In genomic region chr1:56547977-56548376, GRCh38 we compare ENCODE assay signal across 17 cellular contexts. TPM values are rescaled to one million over a fixed set of nuclear protein-coding genes. Genes with fewer than 3 reads are reported as not detected.
DNase-seq lines count a peak whose midpoint lies in the region; ATAC-seq, FAIRE-seq and TF ChIP-seq lines count a peak whose summit lies in the region.
"Had no signal": no experiment of that assay in that cellular context is flagged by ENCODE, and none has a peak within 500 bp of the region (broad histone marks: within the 10 kb centered on the region; RNA-seq: fewer than 3 reads in every experiment).

No MANE protein-coding gene starts in this region.

- peaks cover 20 to 50% (median 47%) of the 10 kb centered on the region in 4 experiments; a peak in 6 of 7 replicates for H3K4me1 ChIP-seq in H1 (replicated peaks in 1 of 4; ENCODE audit: control insufficient read depth in 3 of 4, insufficient read depth in 4 of 4, low read length in 3 of 4)
- peaks cover 0 to 95% (median 44%) of the 10 kb centered on the region in 4 donors for H3K4me1 ChIP-seq in right lobe of liver
- peaks cover 0 to 23% (median 5%) of the 10 kb centered on the region in 4 donors for H3K4me1 ChIP-seq in transverse colon

- H4K8ac ChIP-seq in H1 (ENCODE audit: extremely low read depth, insufficient read depth, low read length), result no peak overlapping the region

- no peak overlapping the region for H3K4me2 ChIP-seq in H1 (ENCODE audit: insufficient read depth in 1 of 2, low read depth in 2 of 2, low read length in 2 of 2)
- H3K4me2 ChIP-seq: SK-N-SH had no signal

- no peaks in the 10 kb centered on the region for H3K9me3 Mint-ChIP-seq in activated CD4-positive, alpha-beta memory T cell treated with anti-CD3 and anti-CD28 coated beads for 36 hours
- H3K9me3 Mint-ChIP-seq: natural killer cell; stimulated activated naive CD8-positive, alpha-beta T cell treated with anti-CD3 and anti-CD28 coated beads, Interleukin-15, Interleukin-2, amounts not matched to agents 100 ng/mL and 50 ng/mL, for 24 hours had no signal

- DNase-seq in NCI-H748 (lab: John Stamatoyannopoulos, UW; ENCODE audit: unreplicated experiment) (peak; percentile 13), NCI-H748 treated with DMSO at 0.1 percent for 48 hours (lab: John Stamatoyannopoulos, UW) (no peak), H1 (ENCODE audit: low read depth in 1 of 2, low spot score in 2 of 2) (no peak), right lobe of liver (peak; percentile 87 to 97 (median 93)), transverse colon (peak; percentile 33), NCI-H446 (lab: John Stamatoyannopoulos, UW) (no peak)
- no peak for DNase-seq in stimulated activated CD8-positive, alpha-beta memory T cell treated with anti-CD3 and anti-CD28 coated beads, Interleukin-4, amount 100 ng/mL, for 48 hours
- DNase-seq in activated CD4-positive, alpha-beta memory T cell treated with anti-CD3 and anti-CD28 coated beads for 36 hours, result no peak
- DNase-seq: activated naive CD4-positive, alpha-beta T cell treated with Interleukin-2 at 50 U/mL for 16 hours; glutamatergic neuron; MM.1S; natural killer cell; NCI-H2107; SK-N-SH had no signal

- H3K4me3 ChIP-seq in H1 (ENCODE audit: extremely low read depth in 1 of 4, insufficient read depth in 2 of 4, low read depth in 3 of 4, low read length in 4 of 4) (no peak overlapping the region; a peak in 1 of 8 replicates), right lobe of liver (no peak overlapping the region), transverse colon (no peak overlapping the region)
- H3K4me3 ChIP-seq: cardiac muscle cell had no signal

- H3K23me2 ChIP-seq in H1 (ENCODE audit: low read depth, low read length), result no peaks in the 10 kb centered on the region

- no peak overlapping the region for H3K4me3 Mint-ChIP-seq in activated CD4-positive, alpha-beta memory T cell treated with anti-CD3 and anti-CD28 coated beads for 36 hours
- H3K4me3 Mint-ChIP-seq: natural killer cell; stimulated activated naive CD8-positive, alpha-beta T cell treated with anti-CD3 and anti-CD28 coated beads, Interleukin-15, Interleukin-2, amounts not matched to agents 100 ng/mL and 50 ng/mL, for 24 hours had no signal

- H3K27me3 ChIP-seq in H1 (replicated peaks in 1 of 4; ENCODE audit: control insufficient read depth in 3 of 4, extremely low read depth in 1 of 4, insufficient read depth in 3 of 4, low read length in 3 of 4) (no peaks in the 10 kb centered on the region), right lobe of liver (no peaks in the 10 kb centered on the region), transverse colon (no peaks in the 10 kb centered on the region)
- H3K27me3 ChIP-seq: cardiac muscle cell had no signal

- TF ChIP-seq EP300 in H1 (IDR thresholded peaks at IDR 0.05; ENCODE audit: borderline replicate concordance in 1 of 2, low read depth in 2 of 2, low read length in 2 of 2) (no peak), transverse colon (IDR thresholded peaks at IDR 0.05; ENCODE audit: low read depth) (no peak)

- no peak overlapping the region for H3K27ac ChIP-seq in H1 (ENCODE audit: low read depth, low read length)
- H3K27ac ChIP-seq in right lobe of liver, result peak overlapping the region; percentile 45 to 82 (median 70)
- H3K27ac ChIP-seq in transverse colon, result no peak overlapping the region
- H3K27ac ChIP-seq: cardiac muscle cell had no signal

- TF ChIP-seq POLR2A in H1 (IDR thresholded peaks at IDR 0.05; ENCODE audit: control extremely low read depth in 1 of 2, low read depth in 2 of 2, low read length in 2 of 2) (no peak), right lobe of liver (IDR thresholded peaks at IDR 0.05) (no peak), transverse colon (IDR thresholded peaks at IDR 0.05) (no peak)

- intact Hi-C loops in right lobe of liver (cut with DNase I) (no loop called here), transverse colon (cut with DNase I; ENCODE audit: low total_unique reads) (no loop called here)
- intact Hi-C loops in activated CD4-positive, alpha-beta memory T cell treated with anti-CD3 and anti-CD28 coated beads for 36 hours (cut with micrococcal nuclease), result no loop called here

- peaks cover 0 to 3% of the 10 kb centered on the region in 2 experiments for H4K20me1 ChIP-seq in H1 (replicated peaks in 1 of 2; ENCODE audit: control insufficient read depth in 1 of 2, insufficient read depth in 2 of 2, low read length in 2 of 2)

- no peak for TF ChIP-seq RAD21 in H1 (IDR thresholded peaks at IDR 0.05 in 1 of 2, conservative IDR thresholded peaks at IDR 0.05 in 1 of 2; ENCODE audit: low read depth in 2 of 2, low read length in 2 of 2)

- WGBS in H1 (ENCODE audit: extremely low coverage in 1 of 2, insufficient coverage in 1 of 2, insufficient read length in 1 of 2, insufficient replicate concordance in 2 of 2, low coverage in 1 of 2, low lambda C conversion rate in 2 of 2, missing lambda C conversion rate in 1 of 2), 2 experiments, result 90% methylated on average over 2 of the region's 2 CpGs; no CpG with 5 or more reads in 1 of the 2 experiments
- 26% methylated on average over 2 of the region's 2 CpGs for WGBS in right lobe of liver (ENCODE audit: insufficient coverage, low coverage, low lambda C conversion rate, missing lambda C conversion rate)
- 36% methylated on average over 2 of the region's 2 CpGs; no CpG with 5 or more reads in 1 of the 2 donors for WGBS in transverse colon (ENCODE audit: low coverage in 1 of 2), 2 donors

- peak overlapping the region; percentile 33; the same call in 1 of the 2 replicates for H3K18ac ChIP-seq in H1 (ENCODE audit: extremely low read depth, low read length)

- in situ Hi-C loops in transverse colon (cut with MboI; ENCODE audit: low pct_ligation_motif_present in 1 of 4, low pct_unique_long_range_greater_than_20kb in 1 of 4, low sequenced_read_pairs in 3 of 4), result no loop called here

- no peak overlapping the region for H3K14ac ChIP-seq in H1 (ENCODE audit: insufficient read length)

- FAIRE-seq in H1 (lab: Jason Lieb, UNC), result no peak
- FAIRE-seq: A204.1 had no signal

- no peak overlapping the region for H2AK5ac ChIP-seq in H1 (ENCODE audit: low read depth, low read length)

- H3K36me3 Mint-ChIP-seq in activated CD4-positive, alpha-beta memory T cell treated with anti-CD3 and anti-CD28 coated beads for 36 hours, result no peaks in the 10 kb centered on the region
- H3K36me3 Mint-ChIP-seq: natural killer cell had no signal

- no peak overlapping the region for H3K23ac ChIP-seq in H1 (ENCODE audit: insufficient read length)

- no peak overlapping the region for H3K4ac ChIP-seq in H1 (replicated peaks; ENCODE audit: insufficient read length, low read depth, low read length)

- no peak overlapping the region for H4K5ac ChIP-seq in H1 (ENCODE audit: insufficient read length, low read depth, low read length)

- H2BK12ac ChIP-seq in H1 (ENCODE audit: low read depth, low read length), result peak overlapping the region; percentile 31; the same call in 1 of the 2 replicates

- no peaks in the 10 kb centered on the region for H3K4me1 Mint-ChIP-seq in activated CD4-positive, alpha-beta memory T cell treated with anti-CD3 and anti-CD28 coated beads for 36 hours (ENCODE audit: low read depth)
- H3K4me1 Mint-ChIP-seq: natural killer cell had no signal

- POLR2A ChIA-PET in H1 (lab: Charles Lee; ENCODE audit: partially characterized antibody), result interaction anchor here (0.9 to 3.7 kb wide), 7 partner anchors 9 to 29 kb away, joined by 3 to 21 read pairs (median 4); no protein-coding TSS in a partner anchor
- POLR2A ChIA-PET in activated CD4-positive, alpha-beta memory T cell treated with anti-CD3 and anti-CD28 coated beads for 36 hours (lab: Charles Lee), result no interaction called here

- H2BK120ac ChIP-seq in H1 (replicated peaks; ENCODE audit: low read depth, low read length), result no peak overlapping the region

- H3K36me3 ChIP-seq in H1 (ENCODE audit: control insufficient read depth in 2 of 4, insufficient read depth in 4 of 4, low read length in 3 of 4) (peaks cover 0 to 3% (median 0%) of the 10 kb centered on the region in 4 experiments; a peak in 1 of 8 replicates), right lobe of liver (no peaks in the 10 kb centered on the region), transverse colon (no peaks in the 10 kb centered on the region)
- H3K36me3 ChIP-seq: cardiac muscle cell had no signal

- peaks cover 4% of the 10 kb centered on the region; the same call in 1 of the 2 replicates for H3K79me1 ChIP-seq in H1 (ENCODE audit: low read depth, low read length)

- TF ChIP-seq CTCF in H1 (IDR thresholded peaks at IDR 0.05; ENCODE audit: control extremely low read depth in 1 of 3, insufficient read depth in 1 of 3, low read depth in 1 of 3, low read length in 3 of 3) (no peak), right lobe of liver (IDR thresholded peaks at IDR 0.05) (no peak), transverse colon (IDR thresholded peaks at IDR 0.05) (no peak)

- H2BK15ac ChIP-seq in H1 (ENCODE audit: low read length), result peak overlapping the region; percentile 10; the same call in 1 of the 2 replicates

- no peak overlapping the region for H3K9ac ChIP-seq in H1 (replicated peaks in 1 of 4; ENCODE audit: extremely low read depth in 1 of 4, low read depth in 3 of 4, low read length in 3 of 4)
- H3K9ac ChIP-seq: SK-N-SH had no signal

- H2BK5ac ChIP-seq in H1 (ENCODE audit: low read depth, low read length), result no peak overlapping the region

- H3K9me3 ChIP-seq in H1 (ENCODE audit: insufficient read depth in 2 of 2, low read depth in 1 of 2, low read length in 1 of 2), result no peaks in the 10 kb centered on the region
- no peaks in the 10 kb centered on the region for H3K9me3 ChIP-seq in right lobe of liver
- no peaks in the 10 kb centered on the region for H3K9me3 ChIP-seq in transverse colon
- H3K9me3 ChIP-seq: SK-N-SH had no signal

- no peak overlapping the region for H2BK20ac ChIP-seq in H1 (ENCODE audit: low read length)

- no peak overlapping the region for H4K91ac ChIP-seq in H1 (replicated peaks; ENCODE audit: insufficient read length, low read length)

- CTCF ChIA-PET in H1 (lab: Charles Lee; ENCODE audit: partially characterized antibody), result interaction anchor here (1.0 to 1.5 kb wide), 3 partner anchors 13 to 99 kb away, joined by 3 to 4 read pairs (median 3); no protein-coding TSS in a partner anchor
- CTCF ChIA-PET in activated CD4-positive, alpha-beta memory T cell treated with anti-CD3 and anti-CD28 coated beads for 36 hours (lab: Charles Lee), result no interaction called here

- H3K27ac Mint-ChIP-seq in activated CD4-positive, alpha-beta memory T cell treated with anti-CD3 and anti-CD28 coated beads for 36 hours, result no peak overlapping the region
- H3K27ac Mint-ChIP-seq: natural killer cell; stimulated activated naive CD8-positive, alpha-beta T cell treated with anti-CD3 and anti-CD28 coated beads, Interleukin-15, Interleukin-2, amounts not matched to agents 100 ng/mL and 50 ng/mL, for 24 hours had no signal

- no peak overlapping the region for H2AFZ ChIP-seq in H1 (ENCODE audit: low read length)

- no peak overlapping the region for H3K56ac ChIP-seq in H1 (replicated peaks; ENCODE audit: insufficient read length, low read depth, low read length)

- peak; percentile 71 to 79 (median 77) for ATAC-seq in right lobe of liver
- ATAC-seq: natural killer cell had no signal

- peaks cover 18 to 84% of the 10 kb centered on the region in 2 experiments for H3K79me2 ChIP-seq in H1 (ENCODE audit: control insufficient read depth in 1 of 2, insufficient read depth in 2 of 2, low read length in 2 of 2)

- no peaks in the 10 kb centered on the region for H3K27me3 Mint-ChIP-seq in activated CD4-positive, alpha-beta memory T cell treated with anti-CD3 and anti-CD28 coated beads for 36 hours
- H3K27me3 Mint-ChIP-seq: stimulated activated naive CD8-positive, alpha-beta T cell treated with anti-CD3 and anti-CD28 coated beads, Interleukin-15, Interleukin-2, amounts not matched to agents 100 ng/mL and 50 ng/mL, for 24 hours had no signal

RNA-seq across cellular contexts. Expression of gene PLPP3, which starts 31.4 kb away (rescaled TPM):
- total RNA-seq in H1 (2021; fragmentation: NEBNext Ultra II Directional; extraction: Animal tissue kit (Norgen Biotek cat#: 25700)), result 30.6 and 33.2 TPM in 2 replicates
- polyA plus RNA-seq in H1 (2011; rRNA removed), result 40.4 and 42.0 TPM in 2 replicates
- 38.1 TPM for polyA plus RNA-seq in H1 (2011; cell fraction: cytosol; rRNA removed)
- 53.1 TPM for polyA plus RNA-seq in H1 (2011; cell fraction: nucleus; rRNA removed)
- polyA plus RNA-seq in H1 (2012, experiment 1 of 2), result 25.9 to 27.9 TPM (median 26.2 TPM) in 4 replicates
- polyA plus RNA-seq in H1 (2012, experiment 2 of 2), result 7.0 TPM
- polyA plus RNA-seq in H1 (2013, experiment 1 of 2), result 66.2 TPM
- 62.3 TPM for polyA plus RNA-seq in H1 (2013, experiment 2 of 2)
- polyA minus RNA-seq in H1 (2011; rRNA and poly(A)+ RNA removed), result 55.8 and 62.3 TPM in 2 replicates
- 33.3 TPM for polyA minus RNA-seq in H1 (2011; cell fraction: cytosol; rRNA and poly(A)+ RNA removed)
- 80.3 TPM for polyA minus RNA-seq in H1 (2011; cell fraction: nucleus; rRNA and poly(A)+ RNA removed)
- total RNA-seq in right lobe of liver, result 100 to 1,000 TPM in 1 of 6 experiments, 10 to 100 TPM in 5; 47.8 to 118 (median 65.8) TPM
- total RNA-seq in transverse colon, result 10 to 100 TPM; 51.2 to 75.1 (median 63.3) TPM
- not detected for total RNA-seq in activated CD4-positive, alpha-beta memory T cell treated with anti-CD3 and anti-CD28 coated beads for 36 hours

Comparison
In these comparisons a context has a peak if more than half of its experiments do, and no peak if none do; other contexts are left out.
1. DNase-seq: peak in NCI-H748 (single experiment), right lobe of liver (3 of 3) and transverse colon (single experiment); none in NCI-H748 treated with DMSO at 0.1 percent for 48 hours (single experiment), H1 (0 of 2), stimulated activated CD8-positive, alpha-beta memory T cell treated with anti-CD3 and anti-CD28 coated beads, Interleukin-4, amount 100 ng/mL, for 48 hours (single experiment), activated CD4-positive, alpha-beta memory T cell treated with anti-CD3 and anti-CD28 coated beads for 36 hours (single experiment) and NCI-H446 (0 of 2).
2. H3K27ac ChIP-seq: peak in right lobe of liver (3 of 3); none in H1 (single experiment) and transverse colon (0 of 4).
3. RNA of gene PLPP3, which starts 31.4 kb away (total RNA-seq): 51.2 to 75.1 TPM in transverse colon, 47.8 to 118 TPM in right lobe of liver and 30.6 to 33.2 TPM in H1; not detected in activated CD4-positive, alpha-beta memory T cell treated with anti-CD3 and anti-CD28 coated beads for 36 hours; every median in the first group is over 10 times any median in the second.